ENCODE assay signal across 9 cellular contexts in genomic region chr3:39255503-39256325, GRCh38. TPM values are rescaled to one million over a fixed set of nuclear protein-coding genes. Genes with fewer than 3 reads are reported as not detected.
A peak's percentile ranks its signal among the peaks of the same experiment; 100 is the strongest.
DNase-seq lines count a peak whose midpoint lies in the region; ATAC-seq and TF ChIP-seq lines count a peak whose summit lies in the region.
"Had no signal": no experiment of that assay in that cellular context is flagged by ENCODE, and none has a peak within 500 bp of the region (broad histone marks: within the 10 kb centered on the region; RNA-seq: fewer than 3 reads in every experiment).

No MANE protein-coding gene starts in this region.

- no peak for TF ChIP-seq CTCF in neutrophil (IDR thresholded peaks at IDR 0.05)

- peak overlapping the region; percentile 21 to 47 for H3K4me3 ChIP-seq in neutrophil (ENCODE audit: low read depth in 1 of 2, low read length in 1 of 2)
- H3K4me3 ChIP-seq in H7 (ENCODE audit: insufficient read depth, low read depth, low read length) = no peak overlapping the region

- H3K27me3 ChIP-seq in neutrophil = no peaks in the 10 kb centered on the region
- H3K27me3 ChIP-seq in H7 (ENCODE audit: control insufficient read depth, insufficient read depth, low read length) = no peaks in the 10 kb centered on the region

- peaks cover 80 to 82% of the 10 kb centered on the region in 2 experiments for H3K4me1 ChIP-seq in neutrophil (ENCODE audit: control insufficient read depth in 1 of 2, insufficient read depth in 1 of 2, low read depth in 1 of 2, low read length in 1 of 2)

- no peaks in the 10 kb centered on the region for H3K36me3 ChIP-seq in neutrophil
- H3K36me3 ChIP-seq in H7 (replicated peaks; ENCODE audit: control insufficient read depth, insufficient read depth, low read length) = no peaks in the 10 kb centered on the region

- no peaks in the 10 kb centered on the region for H3K9me3 ChIP-seq in neutrophil

- peak overlapping the region; percentile 97 for H3K27ac ChIP-seq in neutrophil

- DNase-seq in stimulated activated CD4-positive, alpha-beta T cell treated with anti-CD3 and anti-CD28 coated beads, Interleukin-1b, Interleukin-23, amount 100 ng/mL, for 48 hours = peak; percentile 25
- DNase-seq in stimulated activated CD4-positive, alpha-beta T cell treated with anti-CD3 and anti-CD28 coated beads, Interleukin-2, amount 100 ng/mL, for 48 hours = no peak
- DNase-seq in SIG-M5 treated with dmso at 0.1 percent for 504 hours (lab: John Stamatoyannopoulos, UW; ENCODE audit: unreplicated experiment) = peak; percentile 99
- no peak for DNase-seq in cortex of kidney (lab: John Stamatoyannopoulos, UW)
- no peak for DNase-seq in NCI-H2171 treated with DMSO at 0.1 percent for 48 hours (lab: John Stamatoyannopoulos, UW)
- DNase-seq in H7 = no peak

- peak; percentile 98 for ATAC-seq in HG03039 (IDR thresholded peaks at IDR 0.05; ENCODE audit: unreplicated experiment)

RNA-seq across cellular contexts. Expression of gene CX3CR1, which starts 24.1 kb away (rescaled TPM):
- 0.03 and 1.0 TPM in 2 replicates for total RNA-seq in H7 (2014; rRNA removed; shearing (Covaris generic))
- total RNA-seq: kidney epithelial cell had no signal

Comparison
In these comparisons a context has a peak if more than half of its experiments do, and no peak if none do; other contexts are left out.
1. DNase-seq: peak in stimulated activated CD4-positive, alpha-beta T cell treated with anti-CD3 and anti-CD28 coated beads, Interleukin-1b, Interleukin-23, amount 100 ng/mL, for 48 hours (single experiment) and SIG-M5 treated with dmso at 0.1 percent for 504 hours (single experiment); none in stimulated activated CD4-positive, alpha-beta T cell treated with anti-CD3 and anti-CD28 coated beads, Interleukin-2, amount 100 ng/mL, for 48 hours (0 of 2), cortex of kidney (single experiment), NCI-H2171 treated with DMSO at 0.1 percent for 48 hours (single experiment) and H7 (single experiment).